In genomic region chr6:143027058-143027457, GRCh38 we compare ENCODE assay signal across 1 cellular context.
TF ChIP-seq lines count a peak whose summit lies in the region.

No MANE protein-coding gene starts in this region.

TF ChIP-seq in H1, 55 proteins besides CTCF, POLR2A, EP300 and RAD21 (continued from another document):
- TF ChIP-seq BCL11A (IDR thresholded peaks at IDR 0.05; ENCODE audit: low read depth in 2 of 2, low read length in 2 of 2): no peak
- no peak for TF ChIP-seq CTBP2 (IDR thresholded peaks at IDR 0.05; ENCODE audit: borderline replicate concordance, insufficient read depth, insufficient read length, low read length)
- no peak for TF ChIP-seq PHF8 (conservative IDR thresholded peaks at IDR 0.05; ENCODE audit: low read depth, low read length)
- no peak for TF ChIP-seq SIRT6 (IDR thresholded peaks at IDR 0.05; ENCODE audit: low read length)
- no peak for TF ChIP-seq MAX (IDR thresholded peaks at IDR 0.05)
- TF ChIP-seq EGR1 (IDR thresholded peaks at IDR 0.05; ENCODE audit: borderline replicate concordance, low read depth, low read length): no peak
- TF ChIP-seq YY1 (IDR thresholded peaks at IDR 0.05; ENCODE audit: low read depth, low read length): 0 out of 2 replicates have a peak, but pooled peaks have one; percentile 63
